Comparison of ENCODE assay signal across 8 cellular contexts in genomic region chr12:82527165-82527780, GRCh38.
DNase-seq lines count a peak whose midpoint lies in the region; ATAC-seq and TF ChIP-seq lines count a peak whose summit lies in the region.

No MANE protein-coding gene starts in this region.

- no peaks in the 10 kb centered on the region for H3K9me2 ChIP-seq in OCI-LY1 (ENCODE audit: low read depth, low read length)

- H3K4me1 ChIP-seq in OCI-LY1 (ENCODE audit: insufficient read depth, low read length, severe bottlenecking) (no peaks in the 10 kb centered on the region), lung (ENCODE audit: control insufficient read depth in 2 of 2, insufficient read depth in 2 of 2, low read length in 2 of 2) (no peaks in the 10 kb centered on the region)

- H3K9ac ChIP-seq in OCI-LY1 (ENCODE audit: low read length), result no peak overlapping the region

- H4K20me1 ChIP-seq in OCI-LY1 (ENCODE audit: insufficient read depth, low read length), result no peaks in the 10 kb centered on the region

- peak; percentile 14 for DNase-seq in SKM-1 (lab: John Stamatoyannopoulos, UW; ENCODE audit: unreplicated experiment)
- DNase-seq in SKM-1 treated with dmso at 0.1 percent for 144 hours (lab: John Stamatoyannopoulos, UW; ENCODE audit: unreplicated experiment), result no peak
- DNase-seq in HuH-7 (ENCODE audit: low spot score), result peak; percentile 14
- DNase-seq in central memory CD4-positive, alpha-beta T cell, result peak; percentile 7
- no peak for DNase-seq in lung (ENCODE audit: low spot score)

- no peaks in the 10 kb centered on the region for H3K79me2 ChIP-seq in OCI-LY1 (ENCODE audit: insufficient read depth, low read length)

- no peaks in the 10 kb centered on the region for H3F3A ChIP-seq in OCI-LY1 (ENCODE audit: insufficient read depth, low read length)

- H3K27me3 ChIP-seq in OCI-LY1 (ENCODE audit: insufficient read depth, low read length), result no peaks in the 10 kb centered on the region
- no peaks in the 10 kb centered on the region for H3K27me3 ChIP-seq in lung (ENCODE audit: control insufficient read depth, insufficient read depth)

- H2AFZ ChIP-seq in OCI-LY1 (ENCODE audit: low read length), result no peak overlapping the region

- H3K4me3 ChIP-seq in OCI-LY1 (ENCODE audit: low read depth, low read length, poor library complexity, severe bottlenecking), result no peak overlapping the region
- no peak overlapping the region for H3K4me3 ChIP-seq in lung

- H3K36me3 ChIP-seq in OCI-LY1 (ENCODE audit: insufficient read depth, low read length), result no peaks in the 10 kb centered on the region
- H3K36me3 ChIP-seq in lung (ENCODE audit: control insufficient read depth in 2 of 2, insufficient read depth in 2 of 2, low read length in 2 of 2), result no peaks in the 10 kb centered on the region

- TF ChIP-seq CTCF in OCI-LY1 (IDR thresholded peaks at IDR 0.05; ENCODE audit: low read length) (peak; percentile 86), lung (IDR thresholded peaks at IDR 0.05; ENCODE audit: control extremely low read depth, extremely low read depth) (peak; percentile 44)

- ATAC-seq in GM21423 (IDR thresholded peaks at IDR 0.05; ENCODE audit: unreplicated experiment), result peak; percentile 65
- no peak for ATAC-seq in lung (ENCODE audit: insufficient read depth, low FRiP score)
- ATAC-seq in HG03108 (IDR thresholded peaks at IDR 0.05; ENCODE audit: unreplicated experiment), result no peak

- H3K27ac ChIP-seq in OCI-LY1 (ENCODE audit: low read depth, low read length, poor library complexity, severe bottlenecking), result no peak overlapping the region
- no peak overlapping the region for H3K27ac ChIP-seq in lung (ENCODE audit: low read depth in 1 of 2, low read length in 1 of 2)

- no peak overlapping the region for H3K4me2 ChIP-seq in OCI-LY1 (ENCODE audit: low read length)

- no peaks in the 10 kb centered on the region for H3K9me3 ChIP-seq in OCI-LY1 (ENCODE audit: low read length)
- H3K9me3 ChIP-seq in lung (ENCODE audit: control insufficient read depth in 2 of 2, insufficient read depth in 1 of 2, low read length in 1 of 2), result no peaks in the 10 kb centered on the region

- 8 to 9% methylated on average over 5 of the region's 5 CpGs for WGBS in lung, 2 donors

Comparison
In these comparisons a context has a peak if more than half of its experiments do, and no peak if none do; other contexts are left out.
1. DNase-seq: peak in SKM-1 (single experiment), HuH-7 (single experiment) and central memory CD4-positive, alpha-beta T cell (single experiment); none in SKM-1 treated with dmso at 0.1 percent for 144 hours (single experiment) and lung (single experiment).